In the genomic region with DNA sequence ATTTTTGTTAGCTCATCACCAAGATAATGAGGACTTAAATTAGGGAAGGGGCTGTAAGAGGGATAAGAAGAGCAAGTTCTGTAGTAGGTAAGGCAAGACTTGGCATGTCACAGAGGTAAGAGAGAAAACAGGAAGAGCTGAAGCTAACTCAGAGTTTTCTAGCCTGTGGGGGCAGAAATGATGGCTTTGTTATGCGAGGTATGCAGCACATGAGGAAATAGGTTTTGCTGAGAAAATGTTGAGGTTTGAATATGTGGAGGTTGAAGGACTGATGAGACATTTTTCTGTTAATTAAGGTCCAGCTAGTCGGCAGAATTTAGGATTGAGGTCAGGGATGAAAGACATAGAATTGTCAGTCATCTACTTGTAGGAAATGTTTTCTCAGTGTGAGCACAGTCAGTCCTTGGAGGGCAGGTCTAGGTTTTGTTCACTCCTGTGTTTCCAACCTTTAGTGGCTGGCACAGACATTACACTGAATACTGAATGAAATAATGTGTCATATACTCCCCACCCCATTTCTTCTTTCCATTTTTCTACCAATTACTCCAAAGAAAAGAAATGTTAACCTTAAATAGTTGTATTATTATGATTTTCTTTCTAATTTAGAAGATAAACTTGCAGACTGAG, we compare ENCODE assay signal across 25 cellular contexts.
DNase-seq lines count a peak whose midpoint lies in the region; ATAC-seq and TF ChIP-seq lines count a peak whose summit lies in the region.
"Had no signal": no experiment of that assay in that cellular context is flagged by ENCODE, and none has a peak within 500 bp of the region (broad histone marks: within the 10 kb centered on the region; RNA-seq: fewer than 3 reads in every experiment).

No MANE protein-coding gene starts in this region.

- H3K36me3 ChIP-seq in RWPE2 (ENCODE audit: low read depth) (no peaks in the 10 kb centered on the region), mesendoderm (ENCODE audit: control insufficient read depth, insufficient read depth, low read length) (no peaks in the 10 kb centered on the region)
- H3K36me3 ChIP-seq: BE2C, esophagus muscularis mucosa, tibial nerve had no signal

- H3K23ac ChIP-seq in mesendoderm (ENCODE audit: low read length), result no peak overlapping the region

- H3K27ac ChIP-seq in RWPE2 (ENCODE audit: poor library complexity, severe bottlenecking) (peak overlapping the region; percentile 74), mesendoderm (ENCODE audit: low read depth, low read length) (no peak overlapping the region)
- H3K27ac ChIP-seq in CD4-positive, alpha-beta T cell (ENCODE audit: low read depth, low read length), result no peak overlapping the region
- H3K27ac ChIP-seq: esophagus muscularis mucosa, tibial nerve had no signal

- POLR2A ChIA-PET in CD4-positive, alpha-beta T cell (lab: Charles Lee), result no interaction called here

- H3K56ac ChIP-seq in mesendoderm (ENCODE audit: low read length), result peak overlapping the region; percentile 38

- H3K79me2 ChIP-seq in mesendoderm (ENCODE audit: control insufficient read depth, insufficient read depth, low read length), result no peaks in the 10 kb centered on the region

- H3K9me3 Mint-ChIP-seq in endothelial cell (ENCODE audit: unreplicated experiment), result no peaks in the 10 kb centered on the region
- H3K9me3 Mint-ChIP-seq in CD4-positive, alpha-beta T cell, result no peaks in the 10 kb centered on the region
- H3K9me3 Mint-ChIP-seq: stimulated activated naive CD8-positive, alpha-beta T cell treated with anti-CD3 and anti-CD28 coated beads, Interleukin-15, Interleukin-2, amounts not matched to agents 100 ng/mL and 50 ng/mL, for 24 hours had no signal

- H3K27me3 ChIP-seq in RWPE2 (ENCODE audit: insufficient read depth, poor library complexity, severe bottlenecking) (no peaks in the 10 kb centered on the region), mesendoderm (ENCODE audit: insufficient read depth, low read length, poor library complexity) (no peaks in the 10 kb centered on the region)
- H3K27me3 ChIP-seq in CD4-positive, alpha-beta T cell (ENCODE audit: control insufficient read depth, insufficient read depth, low read length), result no peaks in the 10 kb centered on the region
- H3K27me3 ChIP-seq: BE2C, esophagus muscularis mucosa, tibial nerve had no signal

- TF ChIP-seq CTCF in RWPE2 (IDR thresholded peaks at IDR 0.05; ENCODE audit: poor library complexity, severe bottlenecking), result no peak
- TF ChIP-seq CTCF in endothelial cell (IDR thresholded peaks at IDR 0.05; ENCODE audit: unreplicated experiment), result no peak
- no peak for TF ChIP-seq CTCF in CD4-positive, alpha-beta T cell (IDR thresholded peaks at IDR 0.05)

- peaks cover 18% of the 10 kb centered on the region for H3K4me1 Mint-ChIP-seq in endothelial cell (ENCODE audit: unreplicated experiment)
- H3K4me1 Mint-ChIP-seq in CD4-positive, alpha-beta T cell (ENCODE audit: low read depth), result no peaks in the 10 kb centered on the region
- H3K4me1 Mint-ChIP-seq: IgD-negative memory B cell, T-cell had no signal

- DNase-seq in ELR (ENCODE audit: low read depth), result peak; percentile 13
- no peak for DNase-seq in RWPE2 (ENCODE audit: low spot score)
- no peak for DNase-seq in endothelial cell (ENCODE audit: low spot score)
- peak; percentile 55 for DNase-seq in mesendoderm
- DNase-seq in CD4-positive, alpha-beta T cell, result no peak
- no peak for DNase-seq in sciatic nerve (ENCODE audit: low spot score)
- no peak for DNase-seq in islet precursor cell
- DNase-seq: activated CD4-positive, alpha-beta T cell treated with anti-CD3 and anti-CD28 coated beads for 48 hours; BE2C; EL; left ventricle myocardium superior; MM.1S; NCI-H1436 treated with DMSO at 0.1 percent for 48 hours; NCI-H2171; NCI-H526; OCI-M1; SHP77 treated with DMSO at 0.1 percent for 48 hours; stimulated activated CD4-positive, alpha-beta T cell treated with anti-CD3 and anti-CD28 coated beads, Interleukin-4, amount 100 ng/mL, for 24 hours; T-cell had no signal

- H3K4me3 Mint-ChIP-seq in endothelial cell (ENCODE audit: unreplicated experiment), result no peak overlapping the region
- H3K4me3 Mint-ChIP-seq in CD4-positive, alpha-beta T cell, result no peak overlapping the region
- H3K4me3 Mint-ChIP-seq: activated naive CD8-positive, alpha-beta T cell; IgD-negative memory B cell; stimulated activated naive CD8-positive, alpha-beta T cell treated with anti-CD3 and anti-CD28 coated beads, Interleukin-15, Interleukin-2, amounts not matched to agents 100 ng/mL and 50 ng/mL, for 24 hours; T-cell had no signal

- H3K4me2 ChIP-seq in mesendoderm (ENCODE audit: low read length), result no peak overlapping the region

- no peak overlapping the region for H4K5ac ChIP-seq in mesendoderm (ENCODE audit: low read length)

- no peak overlapping the region for H2BK120ac ChIP-seq in mesendoderm (ENCODE audit: low read depth, low read length)

- H2BK15ac ChIP-seq in mesendoderm (replicated peaks; ENCODE audit: low read depth), result no peak overlapping the region

- no peaks in the 10 kb centered on the region for H3K9me3 ChIP-seq in RWPE2 (ENCODE audit: severe bottlenecking)
- H3K9me3 ChIP-seq in CD4-positive, alpha-beta T cell (ENCODE audit: control insufficient read depth, low read length), result no peaks in the 10 kb centered on the region
- H3K9me3 ChIP-seq: BE2C, esophagus muscularis mucosa, tibial nerve had no signal

- peaks cover 2% of the 10 kb centered on the region for H3K27me3 Mint-ChIP-seq in endothelial cell (ENCODE audit: unreplicated experiment)
- no peaks in the 10 kb centered on the region for H3K27me3 Mint-ChIP-seq in CD4-positive, alpha-beta T cell
- H3K27me3 Mint-ChIP-seq: activated naive CD8-positive, alpha-beta T cell; IgD-negative memory B cell; stimulated activated naive CD8-positive, alpha-beta T cell treated with anti-CD3 and anti-CD28 coated beads, Interleukin-15, Interleukin-2, amounts not matched to agents 100 ng/mL and 50 ng/mL, for 24 hours had no signal

- H3K18ac ChIP-seq in mesendoderm (ENCODE audit: low read length), result no peak overlapping the region

- no peak overlapping the region for H3K4ac ChIP-seq in mesendoderm (ENCODE audit: low read depth, low read length)

- no peaks in the 10 kb centered on the region for H3K36me3 Mint-ChIP-seq in endothelial cell (ENCODE audit: low read depth, unreplicated experiment)
- no peaks in the 10 kb centered on the region for H3K36me3 Mint-ChIP-seq in CD4-positive, alpha-beta T cell (ENCODE audit: low read depth)
- H3K36me3 Mint-ChIP-seq: activated naive CD8-positive, alpha-beta T cell; IgD-negative memory B cell; T-cell had no signal

- H3K27ac Mint-ChIP-seq in endothelial cell (ENCODE audit: unreplicated experiment), result peak overlapping the region; percentile 4
- no peak overlapping the region for H3K27ac Mint-ChIP-seq in CD4-positive, alpha-beta T cell
- H3K27ac Mint-ChIP-seq: activated naive CD8-positive, alpha-beta T cell; IgD-negative memory B cell; stimulated activated naive CD8-positive, alpha-beta T cell treated with anti-CD3 and anti-CD28 coated beads, Interleukin-15, Interleukin-2, amounts not matched to agents 100 ng/mL and 50 ng/mL, for 24 hours; T-cell had no signal

- intact Hi-C loops in CD4-positive, alpha-beta T cell (cut with DNase I, micrococcal nuclease), result no loop called here
- intact Hi-C loops in sciatic nerve (cut with DNase I), result loop anchor here (5.0 kb wide), 1 partner anchor 1466 kb away; no protein-coding TSS in a partner anchor

- peaks cover 37% of the 10 kb centered on the region for H3K4me1 ChIP-seq in RWPE2 (ENCODE audit: insufficient read depth, poor library complexity, severe bottlenecking)
- peaks cover 3% of the 10 kb centered on the region for H3K4me1 ChIP-seq in mesendoderm (ENCODE audit: control insufficient read depth, low read depth, low read length)
- H3K4me1 ChIP-seq: BE2C, tibial nerve had no signal

- 100% methylated on average over 1 of the region's 2 CpGs for WGBS in mesendoderm (ENCODE audit: extremely low coverage, insufficient coverage, low lambda C conversion rate)

- H2AK5ac ChIP-seq in mesendoderm (ENCODE audit: low read length), result no peak overlapping the region

- no peaks in the 10 kb centered on the region for H3K79me1 ChIP-seq in mesendoderm (ENCODE audit: low read length)

- no peak overlapping the region for H3K4me3 ChIP-seq in RWPE2 (ENCODE audit: severe bottlenecking)
- no peak overlapping the region for H3K4me3 ChIP-seq in mesendoderm (ENCODE audit: low read length)
- H3K4me3 ChIP-seq: esophagus muscularis mucosa, tibial nerve had no signal

- no peak overlapping the region for H4K8ac ChIP-seq in mesendoderm (ENCODE audit: low read depth, low read length)

- ATAC-seq in RWPE2 (ENCODE audit: low read depth) (peak; percentile 66), sciatic nerve (no peak), GM18858 (IDR thresholded peaks at IDR 0.05; ENCODE audit: unreplicated experiment) (no peak)
- no peak for ATAC-seq in CD4-positive, alpha-beta T cell (ENCODE audit: poor library complexity)
- ATAC-seq: left ventricle myocardium superior, T-cell had no signal

- CTCF ChIA-PET in CD4-positive, alpha-beta T cell (lab: Charles Lee), result no interaction called here

- no peak overlapping the region for H3K9ac ChIP-seq in mesendoderm (ENCODE audit: low read length)

- H2BK5ac ChIP-seq in mesendoderm (ENCODE audit: low read length), result peak overlapping the region; percentile 30

Comparison
In these comparisons a context has a peak if more than half of its experiments do, and no peak if none do; other contexts are left out.
1. DNase-seq: peak in ELR (single experiment) and mesendoderm (single experiment); none in RWPE2 (single experiment), endothelial cell (single experiment), CD4-positive, alpha-beta T cell (0 of 10), sciatic nerve (single experiment) and islet precursor cell (single experiment).